14 cellular contexts compared by ENCODE assay signal in genomic region chr11:34585304-34585869, GRCh38. TPM values are rescaled to one million over a fixed set of nuclear protein-coding genes. Genes with fewer than 3 reads are reported as not detected.
DNase-seq lines count a peak whose midpoint lies in the region; ATAC-seq and TF ChIP-seq lines count a peak whose summit lies in the region.
"Had no signal": no experiment of that assay in that cellular context is flagged by ENCODE, and none has a peak within 500 bp of the region (broad histone marks: within the 10 kb centered on the region; RNA-seq: fewer than 3 reads in every experiment).

No MANE protein-coding gene starts in this region.

- H3K4me3 ChIP-seq in body of pancreas: no peak overlapping the region
- H3K4me3 ChIP-seq in SJCRH30: no peak overlapping the region
- no peak overlapping the region for H3K4me3 ChIP-seq in heart right ventricle
- H3K4me3 ChIP-seq: upper lobe of left lung had no signal

- TF ChIP-seq CTCF in C4-2B (conservative IDR thresholded peaks at IDR 0.05) (no peak), body of pancreas (IDR thresholded peaks at IDR 0.05) (no peak), mesothelial cell of epicardium (IDR thresholded peaks at IDR 0.05; ENCODE audit: unreplicated experiment) (no peak), heart right ventricle (IDR thresholded peaks at IDR 0.05) (no peak)

- ATAC-seq in HG02763 (IDR thresholded peaks at IDR 0.05; ENCODE audit: unreplicated experiment) (peak; percentile 17), body of pancreas (no peak), heart right ventricle (no peak)
- ATAC-seq: natural killer cell treated with Interleukin-12 subunit alpha and Interleukin-12 subunit beta and Interleukin-15 and Interleukin-18, amount 100 ng/mL, for 72 hours had no signal

- H3K4me1 Mint-ChIP-seq in mesothelial cell of epicardium: peaks cover 16% of the 10 kb centered on the region
- H3K4me1 Mint-ChIP-seq: immature natural killer cell had no signal

- peaks cover 3% of the 10 kb centered on the region for H3K9me3 Mint-ChIP-seq in mesothelial cell of epicardium
- H3K9me3 Mint-ChIP-seq: immature natural killer cell; natural killer cell treated with Interleukin-12 subunit alpha and Interleukin-12 subunit beta and Interleukin-15 and Interleukin-18, amount 100 ng/mL, for 72 hours; T-helper 1 cell treated with Interleukin-12 subunit alpha and Interleukin-12 subunit beta and Interleukin-4 antibody, amounts not matched to agents 30 μg/mL and 1 μg/mL, for 36 hours had no signal

- H3K4me1 ChIP-seq in body of pancreas (peaks cover 39% of the 10 kb centered on the region), SJCRH30 (no peaks in the 10 kb centered on the region), heart right ventricle (peaks cover 0 to 13% (median 6%) of the 10 kb centered on the region in 9 donors)

- peak overlapping the region; percentile 59 for H3K4me3 Mint-ChIP-seq in mesothelial cell of epicardium
- H3K4me3 Mint-ChIP-seq: immature natural killer cell; natural killer cell treated with Interleukin-12 subunit alpha and Interleukin-12 subunit beta and Interleukin-15 and Interleukin-18, amount 100 ng/mL, for 72 hours; T-helper 1 cell treated with Interleukin-12 subunit alpha and Interleukin-12 subunit beta and Interleukin-4 antibody, amounts not matched to agents 30 μg/mL and 1 μg/mL, for 36 hours had no signal

- H3K36me3 Mint-ChIP-seq in mesothelial cell of epicardium: no peaks in the 10 kb centered on the region
- H3K36me3 Mint-ChIP-seq: immature natural killer cell; natural killer cell treated with Interleukin-12 subunit alpha and Interleukin-12 subunit beta and Interleukin-15 and Interleukin-18, amount 100 ng/mL, for 72 hours had no signal

- TF ChIP-seq POLR2A in body of pancreas (IDR thresholded peaks at IDR 0.05): no peak

- H3K27me3 ChIP-seq in body of pancreas (no peaks in the 10 kb centered on the region), SJCRH30 (no peaks in the 10 kb centered on the region), heart right ventricle (peaks cover 0 to 9% (median 7%) of the 10 kb centered on the region in 7 donors)
- H3K27me3 ChIP-seq: upper lobe of left lung had no signal

- H3K9me3 ChIP-seq in body of pancreas (no peaks in the 10 kb centered on the region), SJCRH30 (replicated peaks) (no peaks in the 10 kb centered on the region), heart right ventricle (no peaks in the 10 kb centered on the region)
- H3K9me3 ChIP-seq: upper lobe of left lung had no signal

- 63 to 68% methylated on average over 2 of the region's 2 CpGs for whole genome bisulfite sequencing in body of pancreas, 2 donors
- WGBS in heart right ventricle, 2 donors: 72 to 79% methylated on average over 2 of the region's 2 CpGs

- H3K27ac ChIP-seq in C4-2B (peak overlapping the region; percentile 75; the same call in 1 of the 2 replicates), body of pancreas (peak overlapping the region; percentile 21 to 59 (median 47)), SJCRH30 (no peak overlapping the region), heart right ventricle (no peak overlapping the region)

- H3K27ac Mint-ChIP-seq in mesothelial cell of epicardium: no peak overlapping the region
- H3K27ac Mint-ChIP-seq: immature natural killer cell; natural killer cell treated with Interleukin-12 subunit alpha and Interleukin-12 subunit beta and Interleukin-15 and Interleukin-18, amount 100 ng/mL, for 72 hours; T-helper 1 cell treated with Interleukin-12 subunit alpha and Interleukin-12 subunit beta and Interleukin-4 antibody, amounts not matched to agents 30 μg/mL and 1 μg/mL, for 36 hours had no signal

- intact Hi-C loops in body of pancreas (cut with DNase I) (loop anchor here (10.0 kb wide), 1 partner anchor 59 kb away; no protein-coding TSS in a partner anchor), heart right ventricle (cut with DNase I) (loop anchor here (2.0 to 10.0 kb wide), 6 partner anchors 302 to 822 kb away; no protein-coding TSS in a partner anchor)

- H3K36me3 ChIP-seq in body of pancreas (replicated peaks in 1 of 2; ENCODE audit: insufficient read depth in 1 of 2, low read depth in 2 of 2) (no peaks in the 10 kb centered on the region), SJCRH30 (no peaks in the 10 kb centered on the region), heart right ventricle (no peaks in the 10 kb centered on the region)
- H3K36me3 ChIP-seq: upper lobe of left lung had no signal

- DNase-seq in body of pancreas: no peak
- no peak for DNase-seq in mesothelial cell of epicardium (ENCODE audit: low spot score in 2 of 2, unreplicated experiment in 2 of 2)
- DNase-seq in C1 segment of cervical spinal cord (lab: John Stamatoyannopoulos, UW): no peak
- DNase-seq in SJCRH30: no peak
- no peak for DNase-seq in heart right ventricle
- DNase-seq in activated naive CD4-positive, alpha-beta T cell treated with anti-CD3 and anti-CD28 coated beads, Interleukin-2, amount 50 U/mL, for 16 hours: no peak
- DNase-seq: activated effector memory CD4-positive, alpha-beta T cell treated with Interleukin-2 at 50 U/mL for 16 hours; upper lobe of left lung had no signal

- H3K27me3 Mint-ChIP-seq in mesothelial cell of epicardium (ENCODE audit: low read depth): peaks cover 25% of the 10 kb centered on the region

RNA-seq across cellular contexts. Expression of gene EHF, which starts 35.5 kb away (rescaled TPM):
- total RNA-seq in body of pancreas: 10 to 100 TPM; 21.4 to 40.5 TPM
- 1.0 to 1.3 TPM (median 1.2 TPM) in 3 replicates for total RNA-seq in mesothelial cell of epicardium
- not detected in 2 replicates for total RNA-seq in SJCRH30 (2014; rRNA removed; shearing (Covaris generic))
- total RNA-seq in heart right ventricle: 1 to 10 TPM in 4 of 10 donors, under 1 TPM in 5, not detected in 1; 0.56 to 3.2 (median 0.90) TPM
- under 1 TPM; 0.09 to 0.66 TPM for polyA plus RNA-seq in heart right ventricle
- total RNA-seq: skeletal muscle tissue had no signal
- polyA plus RNA-seq: immature natural killer cell had no signal

Comparison
In these comparisons a context has a peak if more than half of its experiments do, and no peak if none do; other contexts are left out.
1. H3K27ac ChIP-seq: peak in C4-2B (single experiment) and body of pancreas (4 of 4); none in SJCRH30 (single experiment) and heart right ventricle (0 of 10).